In genomic region chr9:93107151-93107824, GRCh38 we compare ENCODE assay signal across 1 cellular context.
TF ChIP-seq lines count a peak whose summit lies in the region.

No MANE protein-coding gene starts in this region.

TF ChIP-seq in HepG2, 621 proteins besides CTCF, POLR2A, EP300 and RAD21:
- TF ChIP-seq ZBTB3 (CRISPR knock-in tag; IDR thresholded peaks at IDR 0.05; ENCODE audit: borderline replicate concordance, low read depth) (no peak), ZNF496 (CRISPR knock-in tag; IDR thresholded peaks at IDR 0.05; ENCODE audit: insufficient replicate concordance) (no peak), ZNF30 (CRISPR knock-in tag; IDR thresholded peaks at IDR 0.05) (no peak), MAFG (CRISPR knock-in tag; IDR thresholded peaks at IDR 0.05) (no peak), ZBTB4 (CRISPR knock-in tag; IDR thresholded peaks at IDR 0.05; ENCODE audit: borderline replicate concordance) (no peak), FUBP1 (CRISPR knock-in tag; IDR thresholded peaks at IDR 0.05; ENCODE audit: borderline replicate concordance) (no peak), ZNF441 (CRISPR knock-in tag; IDR thresholded peaks at IDR 0.05; ENCODE audit: borderline replicate concordance) (no peak), IKZF4 (CRISPR knock-in tag; IDR thresholded peaks at IDR 0.05; ENCODE audit: borderline replicate concordance, low read depth, not compliant biosample characterization) (no peak), IRF9 (CRISPR knock-in tag; IDR thresholded peaks at IDR 0.05; ENCODE audit: borderline replicate concordance) (no peak), ZEB1 (IDR thresholded peaks at IDR 0.05; ENCODE audit: insufficient replicate concordance, low read depth) (no peak), WIZ (CRISPR knock-in tag; IDR thresholded peaks at IDR 0.05) (no peak)
TF ChIP-seq in HepG2: peak in this region for 0.
